Comparison of ENCODE assay signal across 1 cellular context in the genomic region with DNA sequence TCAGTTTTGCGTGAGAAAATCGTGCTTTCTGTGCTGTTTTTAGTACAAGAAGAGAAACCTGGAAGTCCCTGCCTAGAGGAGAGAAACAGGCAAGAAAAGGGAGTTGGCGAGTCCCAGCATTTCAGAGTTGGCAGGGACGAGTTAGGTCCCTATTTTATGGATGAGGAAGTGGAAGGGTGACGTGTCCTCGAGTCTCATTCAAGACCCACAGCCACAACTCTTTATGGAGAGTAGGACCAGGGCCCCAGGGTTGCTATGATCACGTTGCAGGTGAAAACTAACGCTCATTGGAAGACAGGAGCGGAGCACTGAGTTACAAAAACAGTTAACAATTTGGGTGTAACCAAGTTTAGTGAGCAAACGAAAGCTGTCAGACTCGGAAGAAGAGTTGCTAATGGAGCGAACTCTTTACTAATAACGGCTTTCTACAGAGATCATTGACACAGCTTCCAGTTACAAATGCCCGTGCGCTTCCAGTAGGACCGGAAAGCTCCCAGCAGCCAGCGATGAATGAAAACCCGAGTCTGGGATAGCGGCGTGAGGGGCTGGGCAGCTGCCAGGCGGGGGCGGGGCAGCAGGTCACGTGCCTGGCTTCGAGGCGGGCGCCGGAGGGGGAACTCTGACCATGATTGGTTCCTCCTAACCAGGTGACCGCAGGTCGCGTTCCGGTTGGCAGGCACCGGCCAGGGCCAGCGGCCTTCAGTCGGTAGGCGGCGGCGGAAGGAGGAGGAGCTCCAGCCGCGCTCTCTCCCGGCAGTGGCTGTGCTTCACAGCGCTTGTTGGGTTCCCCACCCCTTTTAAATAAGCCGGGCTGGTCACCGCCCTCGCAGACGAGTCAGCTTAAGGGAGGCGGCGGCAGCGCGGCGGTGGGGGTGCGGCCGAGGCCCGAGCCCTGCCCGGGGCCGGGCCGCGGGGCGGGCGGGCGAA.
TF ChIP-seq lines count a peak whose summit lies in the region.

CCNYL1 (plus strand) TSS at position 827 of the 927 bp plus-strand sequence. CDS start 257 bp downstream, outside the sequence.

TF ChIP-seq in HEK293, 187 proteins besides CTCF, POLR2A, EP300 and RAD21 (continued from another document and continues in another):
- TF ChIP-seq WT1 (tag by site-specific recombination; IDR thresholded peaks at IDR 0.05) (no peak; the same call in 1 of the 2 replicates), PRDM1 (tag by site-specific recombination; IDR thresholded peaks at IDR 0.05) (peak; percentile 61; the same call in 1 of the 2 replicates), ZNF366 (tag by site-specific recombination; conservative IDR thresholded peaks at IDR 0.05) (peak; percentile 79), ZNF514 (tag by site-specific recombination; IDR thresholded peaks at IDR 0.05) (no peak), PRDM10 (tag by site-specific recombination; IDR thresholded peaks at IDR 0.05) (peak; percentile 80), ZNF704 (tag by site-specific recombination; IDR thresholded peaks at IDR 0.05) (no peak), ZNF747 (tag by site-specific recombination; IDR thresholded peaks at IDR 0.05) (no peak), ZNF221 (tag by site-specific recombination; IDR thresholded peaks at IDR 0.05; ENCODE audit: borderline replicate concordance) (0 out of 2 replicates have a peak, but pooled peaks have one; percentile 63), ZBTB17 (tag by site-specific recombination; IDR thresholded peaks at IDR 0.05) (peak; percentile 79), ZNF394 (tag by site-specific recombination; IDR thresholded peaks at IDR 0.05; ENCODE audit: borderline replicate concordance) (no peak), ZEB2 (tag by site-specific recombination; IDR thresholded peaks at IDR 0.05) (peak; percentile 73), ZNF148 (tag by site-specific recombination; IDR thresholded peaks at IDR 0.05; ENCODE audit: borderline replicate concordance) (no peak), ZNF423 (tag by site-specific recombination; IDR thresholded peaks at IDR 0.05) (no peak), MYNN (tag by site-specific recombination; IDR thresholded peaks at IDR 0.05; ENCODE audit: borderline replicate concordance) (no peak), GLIS1 (tag by site-specific recombination; IDR thresholded peaks at IDR 0.05) (no peak), PRDM2 (tag by site-specific recombination; IDR thresholded peaks at IDR 0.05; ENCODE audit: borderline replicate concordance) (no peak), ZNF600 (tag by site-specific recombination; IDR thresholded peaks at IDR 0.05) (peak; percentile 60; the same call in 1 of the 2 replicates), ZFP69B (tag by site-specific recombination; IDR thresholded peaks at IDR 0.05) (no peak), ZNF391 (tag by site-specific recombination; IDR thresholded peaks at IDR 0.05; ENCODE audit: borderline replicate concordance, low read depth) (no peak), KLF9 (tag by site-specific recombination; IDR thresholded peaks at IDR 0.05; ENCODE audit: low read depth) (peak; percentile 77), IKZF3 (tag by site-specific recombination; IDR thresholded peaks at IDR 0.05) (peak; percentile 68), ZNF19 (tag by site-specific recombination; IDR thresholded peaks at IDR 0.05; ENCODE audit: low read depth) (no peak), TSHZ1 (tag by site-specific recombination; IDR thresholded peaks at IDR 0.05; ENCODE audit: borderline replicate concordance) (no peak), SCRT2 (tag by site-specific recombination; IDR thresholded peaks at IDR 0.05) (no peak), ZNF274 (IDR thresholded peaks at IDR 0.05; ENCODE audit: low read length) (no peak), ZNF274 (tag by site-specific recombination; IDR thresholded peaks at IDR 0.05; ENCODE audit: borderline replicate concordance) (no peak), ZNF621 (tag by site-specific recombination; IDR thresholded peaks at IDR 0.05) (no peak), BCL11B (tag by site-specific recombination; IDR thresholded peaks at IDR 0.05; ENCODE audit: low read depth) (no peak), ZNF132 (tag by site-specific recombination; IDR thresholded peaks at IDR 0.05; ENCODE audit: borderline replicate concordance) (no peak)
- TF ChIP-seq, protein P1, sequence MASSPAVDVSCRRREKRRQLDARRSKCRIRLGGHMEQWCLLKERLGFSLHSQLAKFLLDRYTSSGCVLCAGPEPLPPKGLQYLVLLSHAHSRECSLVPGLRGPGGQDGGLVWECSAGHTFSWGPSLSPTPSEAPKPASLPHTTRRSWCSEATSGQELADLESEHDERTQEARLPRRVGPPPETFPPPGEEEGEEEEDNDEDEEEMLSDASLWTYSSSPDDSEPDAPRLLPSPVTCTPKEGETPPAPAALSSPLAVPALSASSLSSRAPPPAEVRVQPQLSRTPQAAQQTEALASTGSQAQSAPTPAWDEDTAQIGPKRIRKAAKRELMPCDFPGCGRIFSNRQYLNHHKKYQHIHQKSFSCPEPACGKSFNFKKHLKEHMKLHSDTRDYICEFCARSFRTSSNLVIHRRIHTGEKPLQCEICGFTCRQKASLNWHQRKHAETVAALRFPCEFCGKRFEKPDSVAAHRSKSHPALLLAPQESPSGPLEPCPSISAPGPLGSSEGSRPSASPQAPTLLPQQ (tag by site-specific recombination; IDR thresholded peaks at IDR 0.05) = no peak
- TF ChIP-seq, protein P2, sequence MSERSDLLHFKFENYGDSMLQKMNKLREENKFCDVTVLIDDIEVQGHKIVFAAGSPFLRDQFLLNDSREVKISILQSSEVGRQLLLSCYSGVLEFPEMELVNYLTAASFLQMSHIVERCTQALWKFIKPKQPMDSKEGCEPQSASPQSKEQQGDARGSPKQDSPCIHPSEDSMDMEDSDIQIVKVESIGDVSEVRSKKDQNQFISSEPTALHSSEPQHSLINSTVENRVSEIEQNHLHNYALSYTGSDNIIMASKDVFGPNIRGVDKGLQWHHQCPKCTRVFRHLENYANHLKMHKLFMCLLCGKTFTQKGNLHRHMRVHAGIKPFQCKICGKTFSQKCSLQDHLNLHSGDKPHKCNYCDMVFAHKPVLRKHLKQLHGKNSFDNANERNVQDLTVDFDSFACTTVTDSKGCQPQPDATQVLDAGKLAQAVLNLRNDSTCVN (tag by site-specific recombination; optimal IDR thresholded peaks at IDR 0.05) = no peak
